Comparison of ENCODE assay signal across 28 cellular contexts in genomic region chr15:70650567-70650966, GRCh38.
"Had no signal": no experiment of that assay in that cellular context is flagged by ENCODE, and none has a peak within 500 bp of the region (broad histone marks: within the 10 kb centered on the region; RNA-seq: fewer than 3 reads in every experiment).

No MANE protein-coding gene starts in this region.

- H3K4me1 Mint-ChIP-seq: activated CD4-positive, alpha-beta T cell treated with anti-CD3 and anti-CD28 coated beads, Interleukin-2, amount 10 ng/mL, durations not matched to agents 24 days and 14 days; activated naive CD8-positive, alpha-beta T cell treated with anti-CD3 and anti-CD28 coated beads, Interleukin-2, amount 10 ng/mL, durations not matched to agents 7 days and 5 days; WTC11 had no signal

- H3K9me3 ChIP-seq: adrenal gland had no signal

- H3K9me3 Mint-ChIP-seq: activated CD4-positive, alpha-beta memory T cell treated with anti-CD3 and anti-CD28 coated beads for 36 hours; activated CD4-positive, alpha-beta T cell treated with anti-CD3 and anti-CD28 coated beads, Interleukin-2, amount 10 ng/mL, durations not matched to agents 24 days and 14 days; activated naive CD8-positive, alpha-beta T cell treated with anti-CD3 and anti-CD28 coated beads, Interleukin-2, amount 10 ng/mL, durations not matched to agents 7 days and 5 days; activated T-cell treated with anti-CD3 and anti-CD28 coated beads, Interleukin-2, amount 50 U/mL, for 72 hours; activated T-helper 2 cell treated with anti-CD3 and anti-CD28 coated beads, Interferon-gamma antibody, Interleukin-2, Interleukin-4, amounts not matched to agents 10 μg/mL and 5 μg/mL and 100 μg/mL, durations not matched to agents 14 hours and 24 hours and 36 hours; T-helper 1 cell treated with Interleukin-12 subunit alpha and Interleukin-12 subunit beta and Interleukin-4 antibody, amounts not matched to agents 30 μg/mL and 1 μg/mL, for 36 hours; WTC11 had no signal

- H3K4me3 ChIP-seq: adrenal gland, K562 had no signal

- H3K27me3 ChIP-seq: adrenal gland had no signal

- DNase-seq: activated CD4-positive, alpha-beta memory T cell treated with anti-CD3 and anti-CD28 coated beads for 36 hours; activated CD4-positive, alpha-beta T cell treated with anti-CD3 and anti-CD28 coated beads for 1 hour; activated CD4-positive, alpha-beta T cell treated with anti-CD3 and anti-CD28 coated beads, Interleukin-2, amount 10 ng/mL, durations not matched to agents 24 days and 14 days; activated CD8-positive, alpha-beta memory T cell treated with anti-CD3 and anti-CD28 coated beads for 24 hours; activated gamma-delta T cell treated with Interleukin-2 at 50 U/mL for 16 hours; activated naive CD4-positive, alpha-beta T cell treated with anti-CD3 and anti-CD28 coated beads, Interleukin-2, amount 50 U/mL, for 16 hours; activated naive CD8-positive, alpha-beta T cell treated with anti-CD3 and anti-CD28 coated beads, Interleukin-2, amount 10 ng/mL, durations not matched to agents 7 days and 5 days; activated T-cell treated with anti-CD3 and anti-CD28 coated beads for 4 hours; activated T-cell treated with anti-CD3 and anti-CD28 coated beads, Interleukin-2, amount 50 U/mL, for 72 hours; adrenal gland; anterior cingulate cortex; caudate nucleus; Karpas-422; NCI-H1105 treated with DMSO at 0.1 percent for 48 hours; NCI-H1436 treated with DMSO at 0.1 percent for 48 hours; NCI-H187 treated with DMSO at 0.1 percent for 48 hours; NCI-H2081 treated with DMSO at 0.1 percent for 48 hours; NCI-H226; NCI-H526; NCI-H774; NK-92 treated with Interleukin-12 subunit alpha and Interleukin-12 subunit beta, amount 100 ng/mL, for 24 hours; OCI-M1; RPMI8226; SHP77 treated with DMSO at 0.1 percent for 48 hours had no signal

- H3K36me3 ChIP-seq: adrenal gland had no signal

- H3K27ac ChIP-seq: adrenal gland had no signal

- H3K4me3 Mint-ChIP-seq: activated CD4-positive, alpha-beta memory T cell treated with anti-CD3 and anti-CD28 coated beads for 36 hours; activated CD4-positive, alpha-beta T cell treated with anti-CD3 and anti-CD28 coated beads, Interleukin-2, amount 10 ng/mL, durations not matched to agents 24 days and 14 days; activated naive CD8-positive, alpha-beta T cell treated with anti-CD3 and anti-CD28 coated beads, Interleukin-2, amount 10 ng/mL, durations not matched to agents 7 days and 5 days; activated T-cell treated with anti-CD3 and anti-CD28 coated beads, Interleukin-2, amount 50 U/mL, for 72 hours; T-helper 1 cell treated with Interleukin-12 subunit alpha and Interleukin-12 subunit beta and Interleukin-4 antibody, amounts not matched to agents 30 μg/mL and 1 μg/mL, for 36 hours; WTC11 had no signal

- H3K27ac Mint-ChIP-seq: activated CD4-positive, alpha-beta memory T cell treated with anti-CD3 and anti-CD28 coated beads for 36 hours; activated CD4-positive, alpha-beta T cell treated with anti-CD3 and anti-CD28 coated beads, Interleukin-2, amount 10 ng/mL, durations not matched to agents 24 days and 14 days; activated naive CD8-positive, alpha-beta T cell treated with anti-CD3 and anti-CD28 coated beads, Interleukin-2, amount 10 ng/mL, durations not matched to agents 7 days and 5 days; activated T-cell treated with anti-CD3 and anti-CD28 coated beads, Interleukin-2, amount 50 U/mL, for 72 hours; activated T-helper 2 cell treated with anti-CD3 and anti-CD28 coated beads, Interferon-gamma antibody, Interleukin-2, Interleukin-4, amounts not matched to agents 10 μg/mL and 5 μg/mL and 100 μg/mL, durations not matched to agents 14 hours and 24 hours and 36 hours; T-helper 1 cell treated with Interleukin-12 subunit alpha and Interleukin-12 subunit beta and Interleukin-4 antibody, amounts not matched to agents 30 μg/mL and 1 μg/mL, for 36 hours; WTC11 had no signal

- H3K4me1 ChIP-seq: adrenal gland had no signal

- H3K36me3 Mint-ChIP-seq: activated CD4-positive, alpha-beta memory T cell treated with anti-CD3 and anti-CD28 coated beads for 36 hours; activated naive CD8-positive, alpha-beta T cell treated with anti-CD3 and anti-CD28 coated beads, Interleukin-2, amount 10 ng/mL, durations not matched to agents 7 days and 5 days; WTC11 had no signal
